In the genomic region with DNA sequence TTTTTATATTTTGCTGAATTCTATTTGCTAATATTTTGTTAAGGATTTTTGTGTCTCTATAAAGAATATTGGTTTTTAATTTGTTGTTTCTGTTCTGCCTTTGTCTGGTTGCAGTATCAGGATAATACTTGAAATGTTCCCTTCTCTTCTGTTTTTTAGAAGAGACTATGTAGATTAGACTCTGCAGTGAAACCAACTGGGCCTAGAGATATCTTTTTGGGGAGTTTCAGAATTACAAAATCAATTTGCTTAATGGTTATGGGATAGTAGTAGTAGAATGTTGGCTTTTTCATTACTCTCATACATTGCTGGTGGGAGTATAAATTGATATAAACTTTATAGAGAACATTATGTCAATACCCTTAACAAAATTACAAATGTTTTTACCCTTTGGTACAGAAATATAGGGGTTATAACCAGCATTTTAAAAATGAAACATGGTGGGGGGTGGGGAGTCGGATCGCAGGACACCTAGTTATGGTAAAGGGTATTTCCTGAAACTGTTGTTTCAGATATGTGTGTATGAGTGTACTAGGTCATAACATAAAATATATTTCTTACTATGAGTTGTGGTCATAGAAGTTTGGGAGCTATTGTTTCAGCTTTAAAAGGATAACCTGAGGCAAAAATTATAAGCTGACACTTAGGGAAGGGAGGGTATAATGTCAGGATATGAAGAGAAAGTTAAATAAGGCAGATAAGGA, we compare ENCODE assay signal across 16 cellular contexts. TPM values are rescaled to one million over a fixed set of nuclear protein-coding genes. Genes with fewer than 3 reads are reported as not detected.
DNase-seq lines count a peak whose midpoint lies in the region; ATAC-seq lines count a peak whose summit lies in the region.
"Had no signal": no experiment of that assay in that cellular context is flagged by ENCODE, and none has a peak within 500 bp of the region (broad histone marks: within the 10 kb centered on the region; RNA-seq: fewer than 3 reads in every experiment).

No MANE protein-coding gene starts in this region.

- no peaks in the 10 kb centered on the region for H3F3A ChIP-seq in GM23248 (ENCODE audit: insufficient read depth)

- no peak overlapping the region for H3K27ac ChIP-seq in GM23248
- H3K27ac ChIP-seq: breast epithelium, SK-N-MC, vagina had no signal

- H3K9me2 ChIP-seq in GM23248 (ENCODE audit: insufficient read depth), result no peaks in the 10 kb centered on the region

- no peaks in the 10 kb centered on the region for H3K27me3 ChIP-seq in GM23248 (replicated peaks; ENCODE audit: insufficient read depth)
- H3K27me3 ChIP-seq: breast epithelium, vagina had no signal

- in situ Hi-C loops in GM23248 (cut with MboI), result no loop called here

- no peak overlapping the region for H3K4me3 ChIP-seq in GM23248
- H3K4me3 ChIP-seq: breast epithelium, SK-N-MC, vagina had no signal

- DNase-seq in amygdala (lab: John Stamatoyannopoulos, UW) (no peak), NCI-H345 treated with DMSO at 0.1 percent for 48 hours (lab: John Stamatoyannopoulos, UW; ENCODE audit: unreplicated experiment) (no peak), GM23248 (no peak)
- DNase-seq: activated naive CD4-positive, alpha-beta T cell treated with Interleukin-2 at 50 U/mL for 16 hours; DMS153; effector CD4-positive, alpha-beta T cell; mesenchymal stem cell; stimulated activated naive CD8-positive, alpha-beta T cell treated with anti-CD3 and anti-CD28 coated beads, Interleukin-15, Interleukin-2, amounts not matched to agents 100 U/mL and 50 U/mL, for 24 hours had no signal

- H3K79me2 ChIP-seq in GM23248 (ENCODE audit: insufficient read depth), result peaks cover 100% of the 10 kb centered on the region

- H3K9me3 ChIP-seq in GM23248 (ENCODE audit: low read depth), result no peaks in the 10 kb centered on the region
- H3K9me3 ChIP-seq: breast epithelium, vagina had no signal

- H3K36me3 ChIP-seq in GM23248 (ENCODE audit: low read depth), result no peaks in the 10 kb centered on the region
- H3K36me3 ChIP-seq: breast epithelium, vagina had no signal

- H3K4me2 ChIP-seq in GM23248 (ENCODE audit: unreplicated experiment), result no peak overlapping the region

- no peaks in the 10 kb centered on the region for H4K20me1 ChIP-seq in GM23248 (ENCODE audit: insufficient read depth)

- H2AFZ ChIP-seq in GM23248, result no peak overlapping the region

- 97 to 100% methylated on average over 2 of the region's 2 CpGs for WGBS in GM23248 (ENCODE audit: low coverage in 1 of 2, low lambda C conversion rate in 2 of 2, missing lambda C conversion rate in 2 of 2), 2 experiments

- H3K4me1 ChIP-seq in GM23248 (ENCODE audit: insufficient read depth), result no peaks in the 10 kb centered on the region
- H3K4me1 ChIP-seq: breast epithelium, vagina had no signal

- ATAC-seq in GM18499 (IDR thresholded peaks at IDR 0.05; ENCODE audit: insufficient read depth, unreplicated experiment) (peak; percentile 75), GM19395 (IDR thresholded peaks at IDR 0.05; ENCODE audit: unreplicated experiment) (peak; percentile 85), HG02763 (IDR thresholded peaks at IDR 0.05; ENCODE audit: unreplicated experiment) (peak; percentile 47), HG03469 (IDR thresholded peaks at IDR 0.05; ENCODE audit: unreplicated experiment) (peak; percentile 70), GM18517 (IDR thresholded peaks at IDR 0.05; ENCODE audit: unreplicated experiment) (no peak)
- ATAC-seq: stimulated activated naive CD8-positive, alpha-beta T cell treated with anti-CD3 and anti-CD28 coated beads, Interleukin-15, Interleukin-2, amounts not matched to agents 100 U/mL and 50 U/mL, for 24 hours had no signal

- H3K9ac ChIP-seq in GM23248, result no peak overlapping the region

RNA-seq across cellular contexts. Expression of a gene that starts 29.0 kb away (rescaled TPM):
- total RNA-seq in GM23248 (2014; rRNA removed; shearing (Covaris generic)), result 28.0 and 32.2 TPM in 2 replicates
- 16.2 and 16.5 TPM in 2 replicates for polyA plus RNA-seq in GM23248 (2016; fragmentation: Nextera tagmentation; extraction: Ambion mirVana)
